In the genomic region with DNA sequence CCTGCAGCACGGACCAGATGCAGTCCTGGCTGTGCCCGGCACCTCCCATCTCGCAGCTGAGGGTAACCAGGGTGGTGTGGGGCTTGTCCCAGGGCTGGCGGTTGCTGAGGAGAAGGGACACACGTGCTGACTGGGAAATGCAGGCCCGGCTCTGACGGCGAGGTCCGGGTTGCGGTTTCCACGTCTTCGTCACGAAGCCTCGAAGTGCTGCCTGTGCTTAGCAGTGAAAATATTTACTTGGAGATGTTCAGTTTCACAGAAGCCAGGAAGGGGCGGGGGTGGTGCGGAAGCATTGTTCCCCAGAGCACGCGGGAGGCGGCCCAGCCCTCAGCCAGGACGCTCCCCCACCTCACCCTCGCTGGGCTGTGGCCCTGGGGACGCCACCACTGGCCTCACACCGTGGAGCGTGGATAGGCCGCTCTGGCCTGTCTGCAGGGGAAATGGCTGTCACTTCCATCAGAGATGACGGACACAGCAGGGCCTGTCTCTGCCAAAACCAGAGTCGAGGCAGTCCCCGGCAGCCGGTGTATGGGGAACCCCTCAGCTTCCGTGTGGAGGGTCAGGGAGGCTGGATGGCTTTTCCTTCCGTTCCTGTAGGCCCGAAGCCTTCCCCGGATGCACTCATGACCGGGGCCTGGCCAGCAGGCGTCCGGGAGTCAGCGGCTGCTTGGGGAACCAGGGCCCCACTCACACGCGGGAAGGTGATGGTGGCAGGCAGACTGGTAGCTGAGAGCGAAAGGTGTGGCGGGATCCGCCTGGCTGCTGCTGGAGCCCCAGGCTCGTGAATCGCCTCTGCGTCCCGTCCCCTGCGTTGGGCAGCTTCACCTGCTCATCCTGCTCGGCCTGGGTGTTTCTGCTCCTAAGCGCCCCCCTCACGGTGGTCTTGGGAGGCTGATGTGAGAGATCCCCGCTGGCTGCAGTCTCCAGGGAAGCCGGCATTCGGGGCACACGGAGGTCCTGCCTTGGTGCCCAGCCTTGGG, we compare ENCODE assay signal across 9 cellular contexts. TPM values are rescaled to one million over a fixed set of nuclear protein-coding genes. Genes with fewer than 3 reads are reported as not detected.
A peak's percentile ranks its signal among the peaks of the same experiment; 100 is the strongest.
DNase-seq lines count a peak whose midpoint lies in the region; ATAC-seq and TF ChIP-seq lines count a peak whose summit lies in the region.
"Had no signal": no experiment of that assay in that cellular context is flagged by ENCODE, and none has a peak within 500 bp of the region (broad histone marks: within the 10 kb centered on the region; RNA-seq: fewer than 3 reads in every experiment).

No MANE protein-coding gene starts in this region.

- no peaks in the 10 kb centered on the region for H3K27me3 Mint-ChIP-seq in activated CD4-positive, alpha-beta T cell treated with anti-CD3 and anti-CD28 coated beads for 36 hours
- H3K27me3 Mint-ChIP-seq in naive thymus-derived CD8-positive, alpha-beta T cell = no peaks in the 10 kb centered on the region

- peak overlapping the region; percentile 56 for H3K27ac ChIP-seq in suprapubic skin

- CTCF ChIA-PET in activated CD4-positive, alpha-beta T cell treated with anti-CD3 and anti-CD28 coated beads for 36 hours (lab: Charles Lee) = interaction anchor here (0.5 to 1.9 kb wide), 3 partner anchors 8 to 10 kb away, joined by 3 to 5 read pairs (median 4); no protein-coding TSS in a partner anchor

- no peak overlapping the region for H3K4me3 Mint-ChIP-seq in activated CD4-positive, alpha-beta T cell treated with anti-CD3 and anti-CD28 coated beads for 36 hours
- peak overlapping the region in 5 of 10 donors; percentile 23 to 63 (median 29) for H3K4me3 Mint-ChIP-seq in naive thymus-derived CD8-positive, alpha-beta T cell
- H3K4me3 Mint-ChIP-seq: central memory CD8-positive, alpha-beta T cell had no signal

- H3K36me3 ChIP-seq in suprapubic skin = no peaks in the 10 kb centered on the region

- intact Hi-C loops in activated CD4-positive, alpha-beta T cell treated with anti-CD3 and anti-CD28 coated beads for 36 hours (cut with DNase I, micrococcal nuclease) = no loop called here

- H3K4me1 Mint-ChIP-seq in activated CD4-positive, alpha-beta T cell treated with anti-CD3 and anti-CD28 coated beads for 36 hours = peaks cover 13% of the 10 kb centered on the region
- peaks cover 5 to 24% (median 17%) of the 10 kb centered on the region in 4 donors for H3K4me1 Mint-ChIP-seq in naive thymus-derived CD8-positive, alpha-beta T cell
- H3K4me1 Mint-ChIP-seq: central memory CD8-positive, alpha-beta T cell had no signal

- H3K27me3 ChIP-seq in suprapubic skin = peaks cover 6% of the 10 kb centered on the region

- TF ChIP-seq POLR2A in suprapubic skin (IDR thresholded peaks at IDR 0.05) (no peak), erythroblast (IDR thresholded peaks at IDR 0.05; ENCODE audit: low read length) (no peak)

- peak overlapping the region; percentile 58 for H3K27ac Mint-ChIP-seq in activated CD4-positive, alpha-beta T cell treated with anti-CD3 and anti-CD28 coated beads for 36 hours
- peak overlapping the region; percentile 63 to 93 (median 87) for H3K27ac Mint-ChIP-seq in naive thymus-derived CD8-positive, alpha-beta T cell

- H3K9me3 ChIP-seq in suprapubic skin = no peaks in the 10 kb centered on the region

- DNase-seq in activated CD4-positive, alpha-beta T cell treated with anti-CD3 and anti-CD28 coated beads for 36 hours = peak; percentile 80
- DNase-seq in choroid plexus epithelial cell (ENCODE audit: low read depth) (peak; percentile 84), suprapubic skin (ENCODE audit: low spot score in 2 of 2) (peak in 1 of 2 donors; percentile 77), epidermal melanocyte (ENCODE audit: insufficient read length, low spot score) (no peak), erythroblast (lab: John Stamatoyannopoulos, UW) (no peak)
- peak; percentile 27 to 87 (median 65) for DNase-seq in naive thymus-derived CD8-positive, alpha-beta T cell

- WGBS in suprapubic skin = 78% methylated on average over 26 of the region's 54 CpGs

- H3K9me3 Mint-ChIP-seq in activated CD4-positive, alpha-beta T cell treated with anti-CD3 and anti-CD28 coated beads for 36 hours (ENCODE audit: low read depth) = no peaks in the 10 kb centered on the region
- no peaks in the 10 kb centered on the region for H3K9me3 Mint-ChIP-seq in naive thymus-derived CD8-positive, alpha-beta T cell
- H3K9me3 Mint-ChIP-seq: central memory CD8-positive, alpha-beta T cell had no signal

- TF ChIP-seq CTCF in choroid plexus epithelial cell (conservative IDR thresholded peaks at IDR 0.05; ENCODE audit: low read depth, low read length) (no peak), suprapubic skin (IDR thresholded peaks at IDR 0.05) (no peak)

- no peak for TF ChIP-seq EP300 in suprapubic skin (IDR thresholded peaks at IDR 0.05)

- peak; percentile 77 for ATAC-seq in activated CD4-positive, alpha-beta T cell treated with anti-CD3 and anti-CD28 coated beads for 36 hours
- ATAC-seq in naive thymus-derived CD8-positive, alpha-beta T cell = peak; percentile 74 to 85
- no peak for ATAC-seq in GM18520 (IDR thresholded peaks at IDR 0.05; ENCODE audit: unreplicated experiment)
- ATAC-seq in HG02884 (IDR thresholded peaks at IDR 0.05; ENCODE audit: unreplicated experiment) = no peak

- POLR2A ChIA-PET in activated CD4-positive, alpha-beta T cell treated with anti-CD3 and anti-CD28 coated beads for 36 hours (lab: Charles Lee) = no interaction called here
- POLR2A ChIA-PET in naive thymus-derived CD8-positive, alpha-beta T cell (lab: Charles Lee) = interaction anchor here (2.2 kb wide), 1 partner anchor 21 kb away, joined by 14 read pairs; no protein-coding TSS in a partner anchor

- H3K36me3 Mint-ChIP-seq in activated CD4-positive, alpha-beta T cell treated with anti-CD3 and anti-CD28 coated beads for 36 hours (ENCODE audit: low read depth) = no peaks in the 10 kb centered on the region
- peaks cover 0 to 6% (median 0%) of the 10 kb centered on the region in 3 donors for H3K36me3 Mint-ChIP-seq in naive thymus-derived CD8-positive, alpha-beta T cell

- H3K4me3 ChIP-seq in choroid plexus epithelial cell (ENCODE audit: low read depth, low read length) = no peak overlapping the region
- H3K4me3 ChIP-seq in suprapubic skin = no peak overlapping the region

- H3K4me1 ChIP-seq in suprapubic skin = peaks cover 33% of the 10 kb centered on the region

RNA-seq across cellular contexts. Expression of a gene that starts 14.7 kb away (rescaled TPM):
- total RNA-seq in activated CD4-positive, alpha-beta T cell treated with anti-CD3 and anti-CD28 coated beads for 36 hours = 10 to 100 TPM; 14.7 to 14.9 TPM
- 10 to 100 TPM; 37.4 to 44.7 TPM for total RNA-seq in naive thymus-derived CD8-positive, alpha-beta T cell
- polyA plus RNA-seq in naive thymus-derived CD8-positive, alpha-beta T cell = 1 to 10 TPM; 2.7 to 5.5 (median 3.5) TPM
- 10 to 100 TPM; 10.7 to 46.9 (median 20.0) TPM for total RNA-seq in suprapubic skin

Comparison
In these comparisons a context has a peak if more than half of its experiments do, and no peak if none do; other contexts are left out.
1. ATAC-seq: peak in activated CD4-positive, alpha-beta T cell treated with anti-CD3 and anti-CD28 coated beads for 36 hours (single experiment) and naive thymus-derived CD8-positive, alpha-beta T cell (2 of 2); none in GM18520 (single experiment) and HG02884 (single experiment).
2. DNase-seq: peak in activated CD4-positive, alpha-beta T cell treated with anti-CD3 and anti-CD28 coated beads for 36 hours (single experiment), choroid plexus epithelial cell (single experiment) and naive thymus-derived CD8-positive, alpha-beta T cell (10 of 10); none in epidermal melanocyte (single experiment) and erythroblast (0 of 2).